ENCODE assay signal across 22 cellular contexts in the genomic region with DNA sequence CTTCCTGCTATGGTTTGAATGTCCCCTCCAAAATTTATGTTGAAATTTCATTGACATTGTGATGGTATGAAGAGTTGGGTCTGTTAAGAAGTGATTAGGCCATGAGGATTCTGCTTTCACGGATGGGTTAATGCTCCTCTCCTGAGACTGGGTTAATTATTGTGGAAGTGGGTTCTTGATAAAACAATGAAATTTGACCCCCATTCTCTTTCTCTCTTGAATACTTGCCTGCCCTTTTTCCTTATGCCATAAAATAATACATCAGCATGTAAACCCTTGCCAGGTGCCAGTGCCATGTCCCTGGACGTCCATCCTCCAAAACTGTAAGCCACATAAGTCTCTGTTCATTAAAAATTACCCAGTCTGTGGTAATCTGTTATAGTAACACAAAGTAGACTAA.
DNase-seq lines count a peak whose midpoint lies in the region; FAIRE-seq and TF ChIP-seq lines count a peak whose summit lies in the region.
"Had no signal": no experiment of that assay in that cellular context is flagged by ENCODE, and none has a peak within 500 bp of the region (broad histone marks: within the 10 kb centered on the region; RNA-seq: fewer than 3 reads in every experiment).

No MANE protein-coding gene starts in this region.

- no peaks in the 10 kb centered on the region for H3K27me3 ChIP-seq in tibial nerve

- WGBS in tibial nerve, 2 donors, result 72 to 73% methylated on average over 2 of the region's 2 CpGs

- H3K9me3 ChIP-seq in tibial nerve, result peaks cover 0 to 5% (median 0%) of the 10 kb centered on the region in 4 donors

- H3K4me3 ChIP-seq in tibial nerve, result no peak overlapping the region
- H3K4me3 ChIP-seq: GM12878, GM23338, K562 had no signal

- no peaks in the 10 kb centered on the region for H3K36me3 ChIP-seq in tibial nerve

- no peak overlapping the region for H3K27ac ChIP-seq in tibial nerve
- H3K27ac ChIP-seq: C4-2B had no signal

- no peak for TF ChIP-seq EP300 in tibial nerve (IDR thresholded peaks at IDR 0.05)

- TF ChIP-seq CTCF in tibial nerve (IDR thresholded peaks at IDR 0.05), result no peak

- no peaks in the 10 kb centered on the region for H3K4me1 ChIP-seq in tibial nerve
- H3K4me1 ChIP-seq: Caco-2 had no signal

- DNase-seq in DMS79 treated with DMSO at 0.1 percent for 48 hours (lab: John Stamatoyannopoulos, UW) (peak; percentile 31), RCC 7860 (ENCODE audit: low spot score) (peak; percentile 42), kidney tubule cell (ENCODE audit: low spot score) (peak; percentile 3), GM19238 (ENCODE audit: insufficient read length, low spot score) (no peak), tibial nerve (ENCODE audit: low spot score in 2 of 2) (no peak), NCI-H2081 treated with DMSO at 0.1 percent for 48 hours (lab: John Stamatoyannopoulos, UW) (no peak), NCI-H1105 (lab: John Stamatoyannopoulos, UW) (no peak)
- DNase-seq: AML-193; Caco-2; CD4-positive, alpha-beta T cell; DMS153; DND-41; EL; HCEC 1CT; IMR-90 had no signal

- TF ChIP-seq POLR2A in tibial nerve (IDR thresholded peaks at IDR 0.05), result no peak

- peak; percentile 93 for FAIRE-seq in RCC 7860 (lab: Jason Lieb, UNC)
- FAIRE-seq: GM12878, GM19239, H54, HTR-8/SVneo, K562 had no signal

Comparison
In these comparisons a context has a peak if more than half of its experiments do, and no peak if none do; other contexts are left out.
1. DNase-seq: peak in DMS79 treated with DMSO at 0.1 percent for 48 hours (single experiment), RCC 7860 (single experiment) and kidney tubule cell (single experiment); none in GM19238 (single experiment), tibial nerve (0 of 2), NCI-H2081 treated with DMSO at 0.1 percent for 48 hours (single experiment) and NCI-H1105 (single experiment).